In the genomic region with DNA sequence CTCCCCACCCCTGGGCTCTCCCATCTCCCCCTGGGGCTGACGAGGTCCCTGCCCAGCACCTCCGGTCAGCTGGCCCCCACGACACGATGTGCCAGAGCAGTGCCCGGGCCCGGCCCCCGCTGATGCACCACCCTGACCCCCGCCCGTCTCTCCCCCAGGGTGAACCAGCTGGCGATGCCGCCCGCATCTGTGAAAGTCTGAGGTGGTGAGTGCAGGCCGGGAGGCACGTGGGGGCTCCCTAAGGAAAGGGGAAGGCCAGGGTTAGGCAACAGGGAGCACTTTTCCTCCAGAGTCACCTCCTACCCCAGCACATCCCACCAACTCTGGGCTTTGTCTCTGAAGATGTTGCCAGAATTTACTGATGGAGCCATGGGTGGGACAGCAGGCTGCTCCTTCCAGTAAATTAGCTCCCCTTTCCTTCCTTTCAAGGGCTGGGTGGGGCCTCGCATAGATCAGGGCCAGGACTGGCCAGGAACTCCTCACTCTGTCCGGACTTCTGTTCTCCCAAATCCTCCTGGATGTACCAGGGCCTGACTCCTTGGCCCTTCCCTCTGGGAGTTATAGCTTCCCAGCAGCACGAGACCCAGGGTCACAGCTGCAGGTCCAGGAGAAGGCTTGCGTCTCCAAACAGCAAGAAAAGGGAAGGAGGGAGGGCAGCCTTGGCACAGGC, we compare ENCODE assay signal across 11 cellular contexts. TPM values are rescaled to one million over a fixed set of nuclear protein-coding genes. Genes with fewer than 3 reads are reported as not detected.
DNase-seq lines count a peak whose midpoint lies in the region; ATAC-seq and TF ChIP-seq lines count a peak whose summit lies in the region.
"Had no signal": no experiment of that assay in that cellular context is flagged by ENCODE, and none has a peak within 500 bp of the region (broad histone marks: within the 10 kb centered on the region; RNA-seq: fewer than 3 reads in every experiment).

No MANE protein-coding gene starts in this region.

- CTCF ChIA-PET in activated CD4-positive, alpha-beta memory T cell treated with anti-CD3 and anti-CD28 coated beads for 36 hours (lab: Charles Lee), result no interaction called here

- no peaks in the 10 kb centered on the region for H3K4me1 Mint-ChIP-seq in stimulated activated effector memory CD8-positive, alpha-beta T cell treated with anti-CD3 and anti-CD28 coated beads, Interleukin-12 subunit alpha, Interleukin-12 subunit beta, amount 100 ng/mL, for 72 hours
- H3K4me1 Mint-ChIP-seq in activated CD4-positive, alpha-beta memory T cell treated with anti-CD3 and anti-CD28 coated beads for 36 hours (ENCODE audit: low read depth), result no peaks in the 10 kb centered on the region

- peak overlapping the region; percentile 17 for H3K27ac Mint-ChIP-seq in stimulated activated effector memory CD8-positive, alpha-beta T cell treated with anti-CD3 and anti-CD28 coated beads, Interleukin-12 subunit alpha, Interleukin-12 subunit beta, amount 100 ng/mL, for 72 hours
- H3K27ac Mint-ChIP-seq in activated CD4-positive, alpha-beta memory T cell treated with anti-CD3 and anti-CD28 coated beads for 36 hours, result no peak overlapping the region

- TF ChIP-seq CTCF in GM20000 (IDR thresholded peaks at IDR 0.05; ENCODE audit: extremely low read depth, missing control alignments), result no peak

- TF ChIP-seq POLR2A in GM19193 (IDR thresholded peaks at IDR 0.05; ENCODE audit: extremely low read depth, insufficient read depth, insufficient read length), result peak; percentile 4

- POLR2A ChIA-PET in activated CD4-positive, alpha-beta memory T cell treated with anti-CD3 and anti-CD28 coated beads for 36 hours (lab: Charles Lee), result no interaction called here

- peaks cover 5% of the 10 kb centered on the region for H3K27me3 Mint-ChIP-seq in activated CD4-positive, alpha-beta memory T cell treated with anti-CD3 and anti-CD28 coated beads for 36 hours

- intact Hi-C loops in left ventricle myocardium superior (cut with micrococcal nuclease), result no loop called here
- intact Hi-C loops in activated CD4-positive, alpha-beta memory T cell treated with anti-CD3 and anti-CD28 coated beads for 36 hours (cut with micrococcal nuclease), result no loop called here

- ATAC-seq in left ventricle myocardium superior (peak; percentile 45), HG02678 (IDR thresholded peaks at IDR 0.05; ENCODE audit: unreplicated experiment) (no peak)
- no peak for ATAC-seq in stimulated activated effector memory CD8-positive, alpha-beta T cell treated with anti-CD3 and anti-CD28 coated beads, Interleukin-12 subunit alpha, Interleukin-12 subunit beta, amount 100 ng/mL, for 72 hours

- H3K9me3 Mint-ChIP-seq in stimulated activated effector memory CD8-positive, alpha-beta T cell treated with anti-CD3 and anti-CD28 coated beads, Interleukin-12 subunit alpha, Interleukin-12 subunit beta, amount 100 ng/mL, for 72 hours, result no peaks in the 10 kb centered on the region
- H3K9me3 Mint-ChIP-seq in activated CD4-positive, alpha-beta memory T cell treated with anti-CD3 and anti-CD28 coated beads for 36 hours, result no peaks in the 10 kb centered on the region

- peak; percentile 52 for DNase-seq in amniotic epithelial cell (ENCODE audit: low read depth)
- DNase-seq in left ventricle myocardium superior, result peak; percentile 58
- DNase-seq in stimulated activated effector memory CD8-positive, alpha-beta T cell treated with anti-CD3 and anti-CD28 coated beads, Interleukin-12 subunit alpha, Interleukin-12 subunit beta, amount 100 ng/mL, for 72 hours (ENCODE audit: low spot score in 2 of 2), result no peak
- no peak for DNase-seq in GM20000 (ENCODE audit: low spot score)
- DNase-seq in NCI-H128 (lab: John Stamatoyannopoulos, UW; ENCODE audit: unreplicated experiment), result no peak
- no peak for DNase-seq in activated CD4-positive, alpha-beta memory T cell treated with anti-CD3 and anti-CD28 coated beads for 36 hours
- DNase-seq: activated effector memory CD4-positive, alpha-beta T cell treated with Interleukin-2 at 50 U/mL for 16 hours; stimulated activated CD4-positive, alpha-beta T cell treated with anti-CD3 and anti-CD28 coated beads, Interleukin-2, amount 100 ng/mL, for 48 hours had no signal

- H3K36me3 Mint-ChIP-seq in stimulated activated effector memory CD8-positive, alpha-beta T cell treated with anti-CD3 and anti-CD28 coated beads, Interleukin-12 subunit alpha, Interleukin-12 subunit beta, amount 100 ng/mL, for 72 hours, result peaks cover 42% of the 10 kb centered on the region
- H3K36me3 Mint-ChIP-seq in activated CD4-positive, alpha-beta memory T cell treated with anti-CD3 and anti-CD28 coated beads for 36 hours, result peaks cover 9% of the 10 kb centered on the region

- H3K4me3 Mint-ChIP-seq in stimulated activated effector memory CD8-positive, alpha-beta T cell treated with anti-CD3 and anti-CD28 coated beads, Interleukin-12 subunit alpha, Interleukin-12 subunit beta, amount 100 ng/mL, for 72 hours, result no peak overlapping the region
- H3K4me3 Mint-ChIP-seq in activated CD4-positive, alpha-beta memory T cell treated with anti-CD3 and anti-CD28 coated beads for 36 hours, result no peak overlapping the region

RNA-seq across cellular contexts. Expression of a gene that starts 18.3 kb away (rescaled TPM):
- total RNA-seq in left ventricle myocardium superior, result 18.5 TPM
- total RNA-seq in activated CD4-positive, alpha-beta memory T cell treated with anti-CD3 and anti-CD28 coated beads for 36 hours, result 10 to 100 TPM; 66.6 to 70.8 TPM

RNA-seq across cellular contexts. Expression of a gene that starts 23.5 kb away (rescaled TPM):
- 0.22 TPM for total RNA-seq in left ventricle myocardium superior
- not detected for total RNA-seq in activated CD4-positive, alpha-beta memory T cell treated with anti-CD3 and anti-CD28 coated beads for 36 hours
- total RNA-seq: myocyte had no signal

RNA-seq across cellular contexts. Expression of a gene that starts 38.2 kb away (rescaled TPM):
- 12.7 TPM for total RNA-seq in left ventricle myocardium superior
- under 1 TPM; 0.15 to 0.24 TPM for total RNA-seq in activated CD4-positive, alpha-beta memory T cell treated with anti-CD3 and anti-CD28 coated beads for 36 hours

RNA-seq across cellular contexts. Expression of a gene that starts 47.5 kb away (rescaled TPM):
- total RNA-seq in left ventricle myocardium superior, result 47.4 TPM
- total RNA-seq in activated CD4-positive, alpha-beta memory T cell treated with anti-CD3 and anti-CD28 coated beads for 36 hours, result not detected

Comparison
In these comparisons a context has a peak if more than half of its experiments do, and no peak if none do; other contexts are left out.
1. DNase-seq: peak in amniotic epithelial cell (single experiment) and left ventricle myocardium superior (single experiment); none in stimulated activated effector memory CD8-positive, alpha-beta T cell treated with anti-CD3 and anti-CD28 coated beads, Interleukin-12 subunit alpha, Interleukin-12 subunit beta, amount 100 ng/mL, for 72 hours (0 of 2), GM20000 (single experiment), NCI-H128 (single experiment) and activated CD4-positive, alpha-beta memory T cell treated with anti-CD3 and anti-CD28 coated beads for 36 hours (single experiment).
2. RNA of a gene that starts 38.2 kb away (total RNA-seq): 12.7 TPM in left ventricle myocardium superior (single experiment); 0.15 to 0.24 TPM in activated CD4-positive, alpha-beta memory T cell treated with anti-CD3 and anti-CD28 coated beads for 36 hours; every median in the first group is over 10 times any median in the second.